In genomic region chr6:4133941-4134838, GRCh38 we compare ENCODE assay signal across 8 cellular contexts. TPM values are rescaled to one million over a fixed set of nuclear protein-coding genes. Genes with fewer than 3 reads are reported as not detected.
DNase-seq lines count a peak whose midpoint lies in the region; ATAC-seq and TF ChIP-seq lines count a peak whose summit lies in the region.

No MANE protein-coding gene starts in this region.

- TF ChIP-seq POLR2A in esophagus muscularis mucosa (IDR thresholded peaks at IDR 0.05; ENCODE audit: low read depth) = no peak

- intact Hi-C loops in esophagus muscularis mucosa (cut with DNase I) = loop anchor here (10.0 kb wide), 1 partner anchor 109 kb away; a partner anchor contains a TSS

- H3K4me3 Mint-ChIP-seq in nephron progenitor cell = peak overlapping the region; percentile 90

- H3K36me3 Mint-ChIP-seq in nephron progenitor cell (ENCODE audit: low read depth) = peaks cover 46% of the 10 kb centered on the region

- peaks cover 23% of the 10 kb centered on the region for H3K4me1 Mint-ChIP-seq in nephron progenitor cell

- peaks cover 7% of the 10 kb centered on the region for H3K27me3 Mint-ChIP-seq in nephron progenitor cell (ENCODE audit: low read depth, poor library complexity)

- H3K4me3 ChIP-seq in ACC112 (ENCODE audit: low read depth, low read length) (peak overlapping the region; percentile 99), HL-60 (replicated peaks; ENCODE audit: insufficient read depth, low read length) (peak overlapping the region; percentile 79), esophagus muscularis mucosa (peak overlapping the region; percentile 85 to 93 (median 92))

- H3K27ac Mint-ChIP-seq in nephron progenitor cell = peak overlapping the region; percentile 18

- H3K27ac ChIP-seq in ACC112 (ENCODE audit: low read depth, low read length) (peak overlapping the region; percentile 68; the same call in 1 of the 2 replicates), HL-60 (replicated peaks) (peak overlapping the region; percentile 56), esophagus muscularis mucosa (replicated peaks in 1 of 4) (peak overlapping the region; percentile 95 to 98 (median 96))

- H3K27me3 ChIP-seq in ACC112 (ENCODE audit: insufficient read depth, low read length) (no peaks in the 10 kb centered on the region), HL-60 (ENCODE audit: insufficient read depth, poor library complexity, severe bottlenecking) (no peaks in the 10 kb centered on the region), esophagus muscularis mucosa (no peaks in the 10 kb centered on the region)

- TF ChIP-seq CTCF in HL-60 (IDR thresholded peaks at IDR 0.05; ENCODE audit: insufficient read depth, low read length) (no peak), esophagus muscularis mucosa (IDR thresholded peaks at IDR 0.05) (no peak), nephron progenitor cell (IDR thresholded peaks at IDR 0.05) (no peak)

- no peaks in the 10 kb centered on the region for H3K9me3 ChIP-seq in esophagus muscularis mucosa

- WGBS in esophagus muscularis mucosa = 14% methylated on average over 13 of the region's 13 CpGs

- H3K36me3 ChIP-seq in ACC112 (ENCODE audit: insufficient read depth, low read length) (peaks cover 27% of the 10 kb centered on the region), esophagus muscularis mucosa (peaks cover 17 to 37% (median 26%) of the 10 kb centered on the region in 4 donors)

- H3K9me3 Mint-ChIP-seq in nephron progenitor cell = peaks cover 17% of the 10 kb centered on the region

- no peak for TF ChIP-seq EP300 in esophagus muscularis mucosa (IDR thresholded peaks at IDR 0.05)

- peaks cover 31% of the 10 kb centered on the region for H3K79me2 ChIP-seq in ACC112 (ENCODE audit: control insufficient read depth, insufficient read depth, low read length, unreplicated experiment)

- H2AFZ ChIP-seq in ACC112 (ENCODE audit: low read length, unreplicated experiment) = peak overlapping the region; percentile 87

- ATAC-seq in HG03175 (IDR thresholded peaks at IDR 0.05; ENCODE audit: unreplicated experiment) (no peak), GM19328 (IDR thresholded peaks at IDR 0.05; ENCODE audit: unreplicated experiment) (no peak)

- DNase-seq in HL-60 (ENCODE audit: low read depth in 1 of 2, low spot score in 1 of 2) = peak; percentile 12 to 18
- DNase-seq in activated CD4-positive, alpha-beta T cell treated with anti-CD3 and anti-CD28 coated beads, Interleukin-2, amount 50 U/mL, for 1 hour = peak; percentile 11
- DNase-seq in esophagus muscularis mucosa (ENCODE audit: extremely low spot score) = no peak
- peak; percentile 16 for DNase-seq in nephron progenitor cell
- no peak for DNase-seq in DMS114 treated with DMSO at 0.1 percent for 48 hours (lab: John Stamatoyannopoulos, UW; ENCODE audit: unreplicated experiment)

- H3K4me1 ChIP-seq in ACC112 (ENCODE audit: control insufficient read depth, insufficient read depth, low read length, unreplicated experiment) = peaks cover 23% of the 10 kb centered on the region
- peaks cover 15 to 43% (median 29%) of the 10 kb centered on the region in 4 donors for H3K4me1 ChIP-seq in esophagus muscularis mucosa

RNA-seq across cellular contexts. Expression of gene ECI2, which starts 1.2 kb away (rescaled TPM):
- total RNA-seq in esophagus muscularis mucosa = 10 to 100 TPM; 35.8 to 47.8 (median 43.8) TPM

RNA-seq across cellular contexts. Expression of gene FAM217A, which starts 55.3 kb away (rescaled TPM):
- total RNA-seq in esophagus muscularis mucosa = not detected

Comparison
In these comparisons a context has a peak if more than half of its experiments do, and no peak if none do; other contexts are left out.
1. DNase-seq: peak in HL-60 (2 of 2), activated CD4-positive, alpha-beta T cell treated with anti-CD3 and anti-CD28 coated beads, Interleukin-2, amount 50 U/mL, for 1 hour (single experiment) and nephron progenitor cell (single experiment); none in esophagus muscularis mucosa (single experiment) and DMS114 treated with DMSO at 0.1 percent for 48 hours (single experiment).
2. Peak in every context shown above with its lines, with median percentiles within 50 percentile points of each other: H3K27ac ChIP-seq and H3K4me3 ChIP-seq.